In the genomic region with DNA sequence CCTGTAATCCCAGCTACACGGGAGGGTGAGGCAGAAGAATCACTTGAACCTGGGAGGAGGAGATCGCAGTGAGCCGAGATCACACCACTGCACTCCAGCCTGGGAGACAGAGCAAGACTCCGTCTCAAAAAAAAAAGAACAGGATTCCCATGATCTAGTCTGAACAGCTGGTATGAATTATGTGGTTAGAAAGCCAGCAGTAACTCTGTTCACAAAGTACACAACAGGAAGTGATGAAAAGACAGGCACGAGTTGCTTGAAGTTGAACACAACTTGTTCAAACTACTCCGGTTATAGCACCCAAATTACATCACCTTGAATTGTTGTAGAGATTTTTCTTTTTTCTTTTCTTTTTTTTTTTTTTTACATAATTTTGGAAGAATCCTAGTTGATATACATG, we compare ENCODE assay signal across 13 cellular contexts.
A peak's percentile ranks its signal among the peaks of the same experiment; 100 is the strongest.
DNase-seq lines count a peak whose midpoint lies in the region; ATAC-seq and TF ChIP-seq lines count a peak whose summit lies in the region.
"Had no signal": no experiment of that assay in that cellular context is flagged by ENCODE, and none has a peak within 500 bp of the region (broad histone marks: within the 10 kb centered on the region; RNA-seq: fewer than 3 reads in every experiment).

No MANE protein-coding gene starts in this region.

- H3K36me3 ChIP-seq in IMR-90 (ENCODE audit: control insufficient read depth, insufficient read depth, low read length) = peaks cover 4% of the 10 kb centered on the region; the same call in 1 of the 2 replicates
- H3K36me3 ChIP-seq in neutrophil = peaks cover 6% of the 10 kb centered on the region

- peak overlapping the region; percentile 22; the same call in 1 of the 2 replicates for H3K14ac ChIP-seq in IMR-90 (replicated peaks; ENCODE audit: low read depth, low read length)

- H3K9ac ChIP-seq in IMR-90 (ENCODE audit: low read depth, low read length) = no peak overlapping the region

- H3K27ac ChIP-seq in IMR-90 (ENCODE audit: insufficient read depth, low read length) (no peak overlapping the region), neutrophil (peak overlapping the region; percentile 74), RWPE1 (no peak overlapping the region)

- peak overlapping the region in 1 of 2 experiments; percentile 36; a peak in 1 of 4 replicates for H4K8ac ChIP-seq in IMR-90 (ENCODE audit: low read depth in 2 of 2, low read length in 2 of 2)

- H3K4ac ChIP-seq in IMR-90 (ENCODE audit: low read depth, low read length) = peak overlapping the region; percentile 28

- peak overlapping the region; percentile 79 for H2BK20ac ChIP-seq in IMR-90 (ENCODE audit: low read depth, low read length)

- peak overlapping the region; percentile 77 for H3K27ac Mint-ChIP-seq in chondrocyte (ENCODE audit: unreplicated experiment)
- H3K27ac Mint-ChIP-seq: activated B cell treated with CpG ODN at 0.5 μM for 24 hours had no signal

- no peak overlapping the region for H2AK9ac ChIP-seq in IMR-90 (replicated peaks; ENCODE audit: low read depth, low read length, poor library complexity)

- no peak overlapping the region for H4K91ac ChIP-seq in IMR-90 (ENCODE audit: insufficient read depth, low read depth, low read length)

- no peak for TF ChIP-seq CTCF in IMR-90 (conservative IDR thresholded peaks at IDR 0.05; ENCODE audit: low read depth, low read length)
- TF ChIP-seq CTCF in chondrocyte (IDR thresholded peaks at IDR 0.05) = no peak
- no peak for TF ChIP-seq CTCF in neutrophil (IDR thresholded peaks at IDR 0.05)
- no peak for TF ChIP-seq CTCF in RWPE1 (conservative IDR thresholded peaks at IDR 0.05; ENCODE audit: low read depth)

- peaks cover 23 to 31% of the 10 kb centered on the region in 2 experiments for H3K79me1 ChIP-seq in IMR-90 (ENCODE audit: low read depth in 1 of 2, low read length in 2 of 2)

- H4K20me1 ChIP-seq in IMR-90 (ENCODE audit: insufficient read depth, low read length) = no peaks in the 10 kb centered on the region

- H3K4me1 Mint-ChIP-seq in chondrocyte (ENCODE audit: low read depth) = peaks cover 70% of the 10 kb centered on the region
- H3K4me1 Mint-ChIP-seq: activated B cell treated with CpG ODN at 0.5 μM for 24 hours had no signal

- H3K4me3 ChIP-seq in IMR-90 (ENCODE audit: insufficient read depth, low read depth, low read length) (no peak overlapping the region), neutrophil (ENCODE audit: low read depth in 1 of 2, low read length in 1 of 2) (no peak overlapping the region)

- H3K9me3 Mint-ChIP-seq in chondrocyte (ENCODE audit: low read depth) = no peaks in the 10 kb centered on the region
- H3K9me3 Mint-ChIP-seq: activated B cell treated with CpG ODN at 0.5 μM for 24 hours had no signal

- no peak overlapping the region for H3K4me3 Mint-ChIP-seq in chondrocyte (ENCODE audit: unreplicated experiment)
- H3K4me3 Mint-ChIP-seq: activated B cell treated with CpG ODN at 0.5 μM for 24 hours had no signal

- WGBS in IMR-90 (ENCODE audit: extremely low coverage in 2 of 2, insufficient read length in 1 of 2), 2 experiments = no CpG with 5 or more reads among the region's 6 CpGs

- ATAC-seq in IMR-90 (ENCODE audit: low read depth) (no peak), HG03520 (IDR thresholded peaks at IDR 0.05; ENCODE audit: unreplicated experiment) (no peak)

- peak overlapping the region; percentile 22 for H2BK120ac ChIP-seq in IMR-90 (ENCODE audit: low read depth, low read length)

- no peak overlapping the region for H3K23ac ChIP-seq in IMR-90 (ENCODE audit: low read depth, low read length)

- H3K36me3 Mint-ChIP-seq in chondrocyte (ENCODE audit: low read depth) = peaks cover 22% of the 10 kb centered on the region

- H2AFZ ChIP-seq in IMR-90 (replicated peaks; ENCODE audit: low read length, poor library complexity) = no peak overlapping the region

- no peak overlapping the region for H2BK5ac ChIP-seq in IMR-90 (ENCODE audit: low read depth, low read length, poor library complexity, severe bottlenecking)

- H3K9me1 ChIP-seq in IMR-90 (ENCODE audit: insufficient read depth, low read length) = peaks cover 9% of the 10 kb centered on the region; the same call in 1 of the 2 replicates

- H3K27me3 ChIP-seq in IMR-90 (ENCODE audit: control insufficient read depth, insufficient read depth, low read length) (no peaks in the 10 kb centered on the region), neutrophil (no peaks in the 10 kb centered on the region)

- peak overlapping the region; percentile 11; the same call in 1 of the 2 replicates for H3K18ac ChIP-seq in IMR-90 (ENCODE audit: low read depth, low read length)

- TF ChIP-seq RAD21 in IMR-90 (IDR thresholded peaks at IDR 0.05; ENCODE audit: low read length) = no peak

- H3K9me3 ChIP-seq in IMR-90 (ENCODE audit: control insufficient read depth, insufficient read depth, low read length) (no peaks in the 10 kb centered on the region), neutrophil (no peaks in the 10 kb centered on the region)
- H3K9me3 ChIP-seq: Caco-2 had no signal

- in situ Hi-C loops in IMR-90 (cut with MboI; ENCODE audit: low sequenced_read_pairs) = no loop called here

- intact Hi-C loops in IMR-90 (cut with micrococcal nuclease) = no loop called here

- H3K4me2 ChIP-seq in IMR-90 (ENCODE audit: low read depth, low read length) = no peak overlapping the region

- dilution Hi-C loops in IMR-90 (cut with HindIII; ENCODE audit: low sequenced_read_pairs, unreplicated experiment) = no loop called here

- DNase-seq in AG20443 (ENCODE audit: low spot score) = peak; percentile 74
- DNase-seq in IMR-90 = peak; percentile 88
- no peak for DNase-seq in chondrocyte (ENCODE audit: low spot score)
- no peak for DNase-seq in Ammon's horn (ENCODE audit: low spot score)
- no peak for DNase-seq in DMS 273 treated with DMSO at 0.1 percent for 48 hours (lab: John Stamatoyannopoulos, UW)
- DNase-seq in RWPE1 (ENCODE audit: low spot score) = no peak
- DNase-seq: activated B cell treated with CpG ODN at 0.5 μM for 24 hours; Caco-2; NCI-H1048; stimulated activated naive CD4-positive, alpha-beta T cell treated with Interleukin-2 at 50 U/mL for 16 hours; SW 1271 had no signal

- H2AK5ac ChIP-seq in IMR-90 (ENCODE audit: low read depth, low read length) = peak overlapping the region; percentile 78

- H2BK15ac ChIP-seq in IMR-90 (ENCODE audit: low read depth, low read length) = no peak overlapping the region; the same call in 1 of the 3 replicates

- H4K5ac ChIP-seq in IMR-90 (ENCODE audit: low read depth, low read length) = 0 out of 2 replicates have a peak overlapping the region, but pooled peaks have one; percentile 30

- POLR2A ChIA-PET in IMR-90 (lab: Charles Lee; ENCODE audit: unreplicated experiment) = no interaction called here
- POLR2A ChIA-PET in RWPE1 (lab: Yijun Ruan, JAX; ENCODE audit: low non-redundant PET) = no interaction called here

- peaks cover 15% of the 10 kb centered on the region for H3K4me1 ChIP-seq in IMR-90 (ENCODE audit: control insufficient read depth, insufficient read depth, low read length)
- H3K4me1 ChIP-seq in neutrophil (ENCODE audit: control insufficient read depth in 1 of 2, insufficient read depth in 1 of 2, low read depth in 1 of 2, low read length in 1 of 2) = peaks cover 0 to 36% of the 10 kb centered on the region in 2 experiments

- no TSS peak for BruUV-seq in IMR-90 (replicated peaks; lab: Mats Ljungman, UMichigan)

- no peak overlapping the region; the same call in 1 of the 2 replicates for H3K56ac ChIP-seq in IMR-90 (ENCODE audit: extremely low read depth, insufficient read depth, low read length)

- no peak for TF ChIP-seq POLR2A in IMR-90 (IDR thresholded peaks at IDR 0.05; ENCODE audit: low read depth, low read length)

- H3K27me3 Mint-ChIP-seq in chondrocyte (ENCODE audit: low read depth) = no peaks in the 10 kb centered on the region
- H3K27me3 Mint-ChIP-seq: activated B cell treated with CpG ODN at 0.5 μM for 24 hours had no signal

- CTCF ChIA-PET in IMR-90 (lab: Yijun Ruan, JAX) (interaction anchor here (0.7 to 0.8 kb wide), 2 partner anchors 123 to 370 kb away, joined by 4 to 8 read pairs; no protein-coding TSS in a partner anchor), RWPE1 (lab: Yijun Ruan, JAX) (no interaction called here)

TF ChIP-seq in IMR-90, 13 proteins besides CTCF, POLR2A, EP300 and RAD21:
- TF ChIP-seq FOS (IDR thresholded peaks at IDR 0.05; ENCODE audit: low read depth, low read length) (no peak), RCOR1 (IDR thresholded peaks at IDR 0.05; ENCODE audit: insufficient replicate concordance, low read length) (no peak), MAZ (IDR thresholded peaks at IDR 0.05; ENCODE audit: borderline replicate concordance, low read depth, low read length) (no peak), ELK1 (IDR thresholded peaks at IDR 0.05; ENCODE audit: borderline replicate concordance, low read depth, low read length) (no peak), RFX5 (IDR thresholded peaks at IDR 0.05; ENCODE audit: low read depth, low read length) (no peak), MAFK (IDR thresholded peaks at IDR 0.05; ENCODE audit: low read depth, low read length) (no peak), MXI1 (IDR thresholded peaks at IDR 0.05; ENCODE audit: borderline replicate concordance, low read depth, low read length) (no peak), SMC3 (IDR thresholded peaks at IDR 0.05; ENCODE audit: low read depth, low read length) (no peak), CEBPB (IDR thresholded peaks at IDR 0.05; ENCODE audit: low read depth, low read length) (no peak), NFE2L2 (IDR thresholded peaks at IDR 0.05; ENCODE audit: low read depth, low read length) (no peak), CHD1 (IDR thresholded peaks at IDR 0.05; ENCODE audit: low read depth, low read length) (no peak), BHLHE40 (IDR thresholded peaks at IDR 0.05; ENCODE audit: low read depth, low read length) (no peak)
- TF ChIP-seq, protein P1, sequence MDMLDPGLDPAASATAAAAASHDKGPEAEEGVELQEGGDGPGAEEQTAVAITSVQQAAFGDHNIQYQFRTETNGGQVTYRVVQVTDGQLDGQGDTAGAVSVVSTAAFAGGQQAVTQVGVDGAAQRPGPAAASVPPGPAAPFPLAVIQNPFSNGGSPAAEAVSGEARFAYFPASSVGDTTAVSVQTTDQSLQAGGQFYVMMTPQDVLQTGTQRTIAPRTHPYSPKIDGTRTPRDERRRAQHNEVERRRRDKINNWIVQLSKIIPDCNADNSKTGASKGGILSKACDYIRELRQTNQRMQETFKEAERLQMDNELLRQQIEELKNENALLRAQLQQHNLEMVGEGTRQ (IDR thresholded peaks at IDR 0.05; ENCODE audit: low read depth, low read length) = no peak

Comparison
In these comparisons a context has a peak if more than half of its experiments do, and no peak if none do; other contexts are left out.
1. DNase-seq: peak in AG20443 (single experiment) and IMR-90 (single experiment); none in chondrocyte (single experiment), Ammon's horn (single experiment), DMS 273 treated with DMSO at 0.1 percent for 48 hours (single experiment) and RWPE1 (single experiment).